Comparison of ENCODE assay signal across 15 cellular contexts in genomic region chr4:37735578-37735977, GRCh38.
"Had no signal": no experiment of that assay in that cellular context is flagged by ENCODE, and none has a peak within 500 bp of the region (broad histone marks: within the 10 kb centered on the region; RNA-seq: fewer than 3 reads in every experiment).

No MANE protein-coding gene starts in this region.

- H3K4me1 ChIP-seq: tibial nerve had no signal

- H3K27me3 ChIP-seq: brain microvascular endothelial cell, tibial nerve had no signal

- H3K27ac ChIP-seq: brain microvascular endothelial cell, tibial nerve, VCaP had no signal

- H3K9me3 ChIP-seq: tibial nerve had no signal

- H3K36me3 ChIP-seq: brain microvascular endothelial cell, tibial nerve had no signal

- DNase-seq: activated CD4-positive, alpha-beta memory T cell treated with anti-CD3 and anti-CD28 coated beads for 36 hours; activated gamma-delta T cell treated with Interleukin-2 at 50 U/mL for 16 hours; activated naive CD8-positive, alpha-beta T cell treated with anti-CD3 and anti-CD28 coated beads for 36 hours; activated T-cell treated with anti-CD3 and anti-CD28 coated beads, Interleukin-2, amount 50 U/mL, for 48 hours; brain microvascular endothelial cell; cerebellar nuclear complex; left cardiac atrium; mesendoderm; posterior cingulate gyrus; stimulated activated CD4-positive, alpha-beta T cell treated with anti-CD3 and anti-CD28 coated beads, Interleukin-1b, Interleukin-23, amount 100 ng/mL, for 48 hours; T-helper 9 cell had no signal

- H3K4me3 ChIP-seq: tibial nerve had no signal

- ATAC-seq: esophagus mucosa; stimulated activated memory B cell treated with anti-CD40 and anti-IgM and Interleukin-4, amounts not matched to agents 10 μg/mL and 1 μg/mL and 100 μg/mL, for 72 hours had no signal
